In genomic region chr13:27979001-27979643, GRCh38 we compare ENCODE assay signal across 27 cellular contexts. TPM values are rescaled to one million over a fixed set of nuclear protein-coding genes. Genes with fewer than 3 reads are reported as not detected.
A peak's percentile ranks its signal among the peaks of the same experiment; 100 is the strongest.
DNase-seq lines count a peak whose midpoint lies in the region; ATAC-seq and TF ChIP-seq lines count a peak whose summit lies in the region.
"Had no signal": no experiment of that assay in that cellular context is flagged by ENCODE, and none has a peak within 500 bp of the region (broad histone marks: within the 10 kb centered on the region; RNA-seq: fewer than 3 reads in every experiment).

No MANE protein-coding gene starts in this region.

- H3K27ac ChIP-seq in mucosa of rectum (ENCODE audit: low read depth in 2 of 2, low read length in 2 of 2), result peak overlapping the region; percentile 91 to 95
- peak overlapping the region; percentile 84 to 97 (median 92) for H3K27ac ChIP-seq in transverse colon
- H3K27ac ChIP-seq: esophagus squamous epithelium, lower lobe of right lung, RWPE1, spleen, upper lobe of left lung had no signal

- peaks cover 16% of the 10 kb centered on the region for H3K4me1 Mint-ChIP-seq in activated naive CD8-positive, alpha-beta T cell treated with anti-CD3 and anti-CD28 coated beads, Interleukin-2, amount 10 ng/mL, durations not matched to agents 7 days and 5 days
- H3K4me1 Mint-ChIP-seq in activated naive CD8-positive, alpha-beta T cell treated with anti-CD3 and anti-CD28 coated beads for 36 hours, result peaks cover 20% of the 10 kb centered on the region
- H3K4me1 Mint-ChIP-seq in activated T-helper 17 cell treated with anti-CD3 and anti-CD28 coated beads, Interleukin-2, amount 50 U/mL, for 72 hours, result no peaks in the 10 kb centered on the region

- no peak for DNase-seq in activated naive CD8-positive, alpha-beta T cell treated with anti-CD3 and anti-CD28 coated beads, Interleukin-2, amount 10 ng/mL, durations not matched to agents 7 days and 5 days
- DNase-seq in activated naive CD8-positive, alpha-beta T cell treated with anti-CD3 and anti-CD28 coated beads for 36 hours, result no peak
- DNase-seq in transverse colon (peak; percentile 42), HK-2 (ENCODE audit: unreplicated experiment) (no peak), CD1c-positive myeloid dendritic cell (ENCODE audit: extremely low spot score) (no peak), NCI-H2227 (lab: John Stamatoyannopoulos, UW; ENCODE audit: unreplicated experiment) (no peak)
- DNase-seq: ACHN; activated CD4-positive, alpha-beta T cell treated with anti-CD3 and anti-CD28 coated beads for 48 hours; activated T-cell treated with anti-CD3 and anti-CD28 coated beads, Interleukin-2, amount 50 U/mL, for 1 hour; CD4-positive, CD25-positive, alpha-beta regulatory T cell; esophagus squamous epithelium; immature natural killer cell; KG1; lower lobe of right lung; NCI-H1048; NCI-H2029; NCI-H446 treated with DMSO at 0.1 percent for 48 hours; spleen; upper lobe of left lung had no signal

- H3K9me3 ChIP-seq in mucosa of rectum (ENCODE audit: control insufficient read depth in 2 of 2, low read length in 2 of 2) (no peaks in the 10 kb centered on the region), transverse colon (no peaks in the 10 kb centered on the region)
- H3K9me3 ChIP-seq: esophagus squamous epithelium, lower lobe of right lung, spleen, upper lobe of left lung had no signal

- H3K4me1 ChIP-seq in mucosa of rectum (ENCODE audit: control insufficient read depth in 2 of 2, insufficient read depth in 2 of 2, low read length in 2 of 2) (peaks cover 4 to 28% of the 10 kb centered on the region in 2 donors), transverse colon (peaks cover 0 to 44% (median 17%) of the 10 kb centered on the region in 4 donors)

- ATAC-seq in activated naive CD8-positive, alpha-beta T cell treated with anti-CD3 and anti-CD28 coated beads, Interleukin-2, amount 10 ng/mL, durations not matched to agents 7 days and 5 days (ENCODE audit: low read depth), result no peak
- ATAC-seq in activated T-helper 17 cell treated with anti-CD3 and anti-CD28 coated beads, Interleukin-2, amount 50 U/mL, for 72 hours (replicated peaks), result no peak
- ATAC-seq: HCT116 had no signal

- H3K9me3 Mint-ChIP-seq in activated naive CD8-positive, alpha-beta T cell treated with anti-CD3 and anti-CD28 coated beads, Interleukin-2, amount 10 ng/mL, durations not matched to agents 7 days and 5 days, result no peaks in the 10 kb centered on the region
- H3K9me3 Mint-ChIP-seq in activated naive CD8-positive, alpha-beta T cell treated with anti-CD3 and anti-CD28 coated beads for 36 hours, result no peaks in the 10 kb centered on the region
- no peaks in the 10 kb centered on the region for H3K9me3 Mint-ChIP-seq in activated T-helper 17 cell treated with anti-CD3 and anti-CD28 coated beads, Interleukin-2, amount 50 U/mL, for 72 hours

- intact Hi-C loops in transverse colon (cut with DNase I; ENCODE audit: low total_unique reads), result no loop called here

- no peaks in the 10 kb centered on the region for H3K36me3 ChIP-seq in mucosa of rectum (ENCODE audit: control insufficient read depth in 2 of 2, insufficient read depth in 2 of 2, low read length in 2 of 2)
- H3K36me3 ChIP-seq in transverse colon, result no peaks in the 10 kb centered on the region
- H3K36me3 ChIP-seq: esophagus squamous epithelium, lower lobe of right lung, spleen, upper lobe of left lung had no signal

- no peak overlapping the region for H3K4me3 Mint-ChIP-seq in activated naive CD8-positive, alpha-beta T cell treated with anti-CD3 and anti-CD28 coated beads, Interleukin-2, amount 10 ng/mL, durations not matched to agents 7 days and 5 days
- H3K4me3 Mint-ChIP-seq in activated naive CD8-positive, alpha-beta T cell treated with anti-CD3 and anti-CD28 coated beads for 36 hours, result no peak overlapping the region
- H3K4me3 Mint-ChIP-seq in activated T-helper 17 cell treated with anti-CD3 and anti-CD28 coated beads, Interleukin-2, amount 50 U/mL, for 72 hours, result peak overlapping the region; percentile 37

- in situ Hi-C loops in transverse colon (cut with MboI; ENCODE audit: low pct_ligation_motif_present in 1 of 4, low pct_unique_long_range_greater_than_20kb in 1 of 4, low sequenced_read_pairs in 3 of 4), result loop anchor here (10.0 to 25.0 kb wide), 4 partner anchors 442 to 1024 kb away; no protein-coding TSS in a partner anchor

- no peak for TF ChIP-seq EP300 in transverse colon (IDR thresholded peaks at IDR 0.05; ENCODE audit: low read depth)

- H3K36me3 Mint-ChIP-seq in activated naive CD8-positive, alpha-beta T cell treated with anti-CD3 and anti-CD28 coated beads, Interleukin-2, amount 10 ng/mL, durations not matched to agents 7 days and 5 days, result no peaks in the 10 kb centered on the region
- H3K36me3 Mint-ChIP-seq in activated naive CD8-positive, alpha-beta T cell treated with anti-CD3 and anti-CD28 coated beads for 36 hours, result no peaks in the 10 kb centered on the region
- no peaks in the 10 kb centered on the region for H3K36me3 Mint-ChIP-seq in activated T-helper 17 cell treated with anti-CD3 and anti-CD28 coated beads, Interleukin-2, amount 50 U/mL, for 72 hours (ENCODE audit: low read depth)

- POLR2A ChIA-PET in activated naive CD8-positive, alpha-beta T cell treated with anti-CD3 and anti-CD28 coated beads, Interleukin-2, amount 10 ng/mL, durations not matched to agents 7 days and 5 days (lab: Charles Lee), result no interaction called here

- peak overlapping the region; percentile 76 to 94 for H3K9ac ChIP-seq in mucosa of rectum (ENCODE audit: low read depth in 1 of 2, low read length in 2 of 2)

- peak overlapping the region; percentile 46 for H3K27ac Mint-ChIP-seq in activated naive CD8-positive, alpha-beta T cell treated with anti-CD3 and anti-CD28 coated beads, Interleukin-2, amount 10 ng/mL, durations not matched to agents 7 days and 5 days
- H3K27ac Mint-ChIP-seq in activated naive CD8-positive, alpha-beta T cell treated with anti-CD3 and anti-CD28 coated beads for 36 hours, result no peak overlapping the region
- H3K27ac Mint-ChIP-seq in activated T-helper 17 cell treated with anti-CD3 and anti-CD28 coated beads, Interleukin-2, amount 50 U/mL, for 72 hours, result no peak overlapping the region
- H3K27ac Mint-ChIP-seq: immature natural killer cell had no signal

- H3K4me3 ChIP-seq in mucosa of rectum (ENCODE audit: low read length in 2 of 2) (peak overlapping the region; percentile 78 to 88), transverse colon (peak overlapping the region in 3 of 4 donors; percentile 60 to 61 (median 61))
- H3K4me3 ChIP-seq: lower lobe of right lung had no signal

- 6 to 33% methylated on average over 1 to 15 of the region's 15 CpGs for WGBS in transverse colon (ENCODE audit: low coverage in 1 of 2), 2 donors

- no peak for TF ChIP-seq CTCF in transverse colon (IDR thresholded peaks at IDR 0.05)

- peaks cover 85% of the 10 kb centered on the region for H3K27me3 Mint-ChIP-seq in activated naive CD8-positive, alpha-beta T cell treated with anti-CD3 and anti-CD28 coated beads, Interleukin-2, amount 10 ng/mL, durations not matched to agents 7 days and 5 days
- peaks cover 93% of the 10 kb centered on the region for H3K27me3 Mint-ChIP-seq in activated naive CD8-positive, alpha-beta T cell treated with anti-CD3 and anti-CD28 coated beads for 36 hours
- H3K27me3 Mint-ChIP-seq in activated T-helper 17 cell treated with anti-CD3 and anti-CD28 coated beads, Interleukin-2, amount 50 U/mL, for 72 hours, result peaks cover 78% of the 10 kb centered on the region

- H3K27me3 ChIP-seq in mucosa of rectum (ENCODE audit: control insufficient read depth in 2 of 2, insufficient read depth in 2 of 2, low read length in 2 of 2) (peaks cover 22% of the 10 kb centered on the region in 2 donors), transverse colon (peaks cover 100% of the 10 kb centered on the region)

- no peak for TF ChIP-seq POLR2A in transverse colon (IDR thresholded peaks at IDR 0.05)

RNA-seq across cellular contexts. Expression of gene URAD, which starts 9.4 kb away (rescaled TPM):
- not detected for total RNA-seq in activated naive CD8-positive, alpha-beta T cell treated with anti-CD3 and anti-CD28 coated beads, Interleukin-2, amount 10 ng/mL, durations not matched to agents 7 days and 5 days
- total RNA-seq in activated naive CD8-positive, alpha-beta T cell treated with anti-CD3 and anti-CD28 coated beads for 36 hours, result not detected
- not detected for total RNA-seq in activated T-helper 17 cell treated with anti-CD3 and anti-CD28 coated beads, Interleukin-2, amount 50 U/mL, for 72 hours
- total RNA-seq in transverse colon, result 100 to 1,000 TPM; 124 to 265 (median 168) TPM
- total RNA-seq: bronchial epithelial cell; CD4-positive, CD25-positive, alpha-beta regulatory T cell; Daoy; esophagus squamous epithelium; glomerular endothelial cell; lower lobe of right lung; pulmonary artery endothelial cell had no signal

RNA-seq across cellular contexts. Expression of gene CDX2, which starts 10.0 kb away (rescaled TPM):
- not detected for total RNA-seq in activated naive CD8-positive, alpha-beta T cell treated with anti-CD3 and anti-CD28 coated beads, Interleukin-2, amount 10 ng/mL, durations not matched to agents 7 days and 5 days
- total RNA-seq in activated naive CD8-positive, alpha-beta T cell treated with anti-CD3 and anti-CD28 coated beads for 36 hours, result not detected
- total RNA-seq in activated T-helper 17 cell treated with anti-CD3 and anti-CD28 coated beads, Interleukin-2, amount 50 U/mL, for 72 hours, result not detected
- total RNA-seq in transverse colon, result 100 to 1,000 TPM; 119 to 199 (median 136) TPM
- total RNA-seq: bronchial epithelial cell; CD4-positive, CD25-positive, alpha-beta regulatory T cell; Daoy; esophagus squamous epithelium; glomerular endothelial cell; lower lobe of right lung; pulmonary artery endothelial cell; spleen had no signal

RNA-seq across cellular contexts. Expression of gene PDX1, which starts 59.3 kb away (rescaled TPM):
- not detected for total RNA-seq in activated naive CD8-positive, alpha-beta T cell treated with anti-CD3 and anti-CD28 coated beads, Interleukin-2, amount 10 ng/mL, durations not matched to agents 7 days and 5 days
- not detected for total RNA-seq in activated naive CD8-positive, alpha-beta T cell treated with anti-CD3 and anti-CD28 coated beads for 36 hours
- total RNA-seq in activated T-helper 17 cell treated with anti-CD3 and anti-CD28 coated beads, Interleukin-2, amount 50 U/mL, for 72 hours, result not detected
- total RNA-seq in transverse colon, result under 1 TPM in 1 of 4 donors, not detected in 3; 0.16 TPM
- total RNA-seq: bronchial epithelial cell; CD4-positive, CD25-positive, alpha-beta regulatory T cell; Daoy; esophagus squamous epithelium; glomerular endothelial cell; lower lobe of right lung; pulmonary artery endothelial cell; spleen; upper lobe of left lung had no signal

Comparison
In these comparisons a context has a peak if more than half of its experiments do, and no peak if none do; other contexts are left out.
1. RNA of gene URAD, which starts 9.4 kb away (total RNA-seq): 124 to 265 TPM in transverse colon; not detected in activated naive CD8-positive, alpha-beta T cell treated with anti-CD3 and anti-CD28 coated beads, Interleukin-2, amount 10 ng/mL, durations not matched to agents 7 days and 5 days, not detected in activated naive CD8-positive, alpha-beta T cell treated with anti-CD3 and anti-CD28 coated beads for 36 hours and not detected in activated T-helper 17 cell treated with anti-CD3 and anti-CD28 coated beads, Interleukin-2, amount 50 U/mL, for 72 hours; every median in the first group is over 100 times any median in the second.
2. RNA of gene CDX2, which starts 10.0 kb away (total RNA-seq): 119 to 199 TPM in transverse colon; not detected in activated naive CD8-positive, alpha-beta T cell treated with anti-CD3 and anti-CD28 coated beads, Interleukin-2, amount 10 ng/mL, durations not matched to agents 7 days and 5 days, not detected in activated naive CD8-positive, alpha-beta T cell treated with anti-CD3 and anti-CD28 coated beads for 36 hours and not detected in activated T-helper 17 cell treated with anti-CD3 and anti-CD28 coated beads, Interleukin-2, amount 50 U/mL, for 72 hours; every median in the first group is over 100 times any median in the second.